11 cellular contexts compared by ENCODE assay signal in genomic region chr22:32469799-32470212, GRCh38. TPM values are rescaled to one million over a fixed set of nuclear protein-coding genes. Genes with fewer than 3 reads are reported as not detected.
A peak's percentile ranks its signal among the peaks of the same experiment; 100 is the strongest.
DNase-seq lines count a peak whose midpoint lies in the region; ATAC-seq, FAIRE-seq and TF ChIP-seq lines count a peak whose summit lies in the region.
"Had no signal": no experiment of that assay in that cellular context is flagged by ENCODE, and none has a peak within 500 bp of the region (broad histone marks: within the 10 kb centered on the region; RNA-seq: fewer than 3 reads in every experiment).

No MANE protein-coding gene starts in this region.

- no peak overlapping the region for H3K4me2 ChIP-seq in keratinocyte (ENCODE audit: control insufficient read depth, extremely low read depth, insufficient read depth, low read depth, low read length)

- peak; percentile 65 for FAIRE-seq in keratinocyte (lab: Jason Lieb, UNC)
- FAIRE-seq: H1 had no signal

- intact Hi-C loops in lower lobe of right lung (cut with DNase I) = no loop called here

- no peak overlapping the region for H3K4me3 ChIP-seq in AG09309 (ENCODE audit: control insufficient read depth, low read depth, low read length)
- H3K4me3 ChIP-seq in keratinocyte (ENCODE audit: control insufficient read depth in 2 of 3, extremely low read depth in 1 of 3, insufficient read depth in 2 of 3, low read depth in 1 of 3, low read length in 3 of 3) = no peak overlapping the region
- H3K4me3 ChIP-seq in lower lobe of right lung = no peak overlapping the region

- no peak for ATAC-seq in stimulated activated naive CD8-positive, alpha-beta T cell treated with anti-CD3 and anti-CD28 coated beads, Interleukin-15, Interleukin-2, amounts not matched to agents 100 U/mL and 50 U/mL, for 24 hours
- ATAC-seq in HG02938 (IDR thresholded peaks at IDR 0.05; ENCODE audit: unreplicated experiment) (no peak), HG03521 (IDR thresholded peaks at IDR 0.05; ENCODE audit: unreplicated experiment) (no peak), lower lobe of right lung (no peak)

- H3K27me3 ChIP-seq in keratinocyte (ENCODE audit: control insufficient read depth, extremely low read depth, insufficient read depth, low read length) = no peaks in the 10 kb centered on the region
- H3K27me3 ChIP-seq in lower lobe of right lung (ENCODE audit: low read depth) = peaks cover 5% of the 10 kb centered on the region

- no peaks in the 10 kb centered on the region for H3K9me1 ChIP-seq in keratinocyte (ENCODE audit: control insufficient read depth, extremely low read depth, insufficient read depth, low read length)

- TF ChIP-seq CTCF in AG09309 (IDR thresholded peaks at IDR 0.05; ENCODE audit: control insufficient read depth, insufficient read depth, low read depth, low read length, missing control alignments) (no peak), keratinocyte (optimal IDR thresholded peaks at IDR 0.05 in 1 of 3, IDR thresholded peaks at IDR 0.05 in 1 of 3, conservative IDR thresholded peaks at IDR 0.05 in 1 of 3; ENCODE audit: extremely low read depth in 1 of 3, insufficient read depth in 2 of 3, low read length in 3 of 3) (no peak), lower lobe of right lung (IDR thresholded peaks at IDR 0.05) (no peak)

- H3K36me3 ChIP-seq in keratinocyte (ENCODE audit: control insufficient read depth in 2 of 2, extremely low read depth in 1 of 2, insufficient read depth in 2 of 2, low read length in 2 of 2) (no peaks in the 10 kb centered on the region), lower lobe of right lung (no peaks in the 10 kb centered on the region)

- no peaks in the 10 kb centered on the region for H3K9me3 ChIP-seq in keratinocyte (ENCODE audit: control insufficient read depth, low read depth, low read length)
- H3K9me3 ChIP-seq in lower lobe of right lung = no peaks in the 10 kb centered on the region

- no peak overlapping the region for H2AFZ ChIP-seq in keratinocyte (ENCODE audit: control insufficient read depth, low read length)

- H4K20me1 ChIP-seq in keratinocyte (ENCODE audit: control insufficient read depth, extremely low read depth, insufficient read depth, low read length) = no peaks in the 10 kb centered on the region

- H3K4me1 ChIP-seq in keratinocyte (ENCODE audit: control insufficient read depth, extremely low read depth, insufficient read depth, low read length) (peaks cover 8% of the 10 kb centered on the region), lower lobe of right lung (peaks cover 12% of the 10 kb centered on the region)

- dilution Hi-C loops in keratinocyte (cut with MboI; ENCODE audit: extremely low pct_ligation_motif_present, low sequenced_read_pairs) = no loop called here

- peaks cover under 1% of the 10 kb centered on the region for H3K79me2 ChIP-seq in keratinocyte (ENCODE audit: control insufficient read depth, insufficient read depth, low read length)

- H3K27ac ChIP-seq in keratinocyte (ENCODE audit: control insufficient read depth, insufficient read depth, low read length) (no peak overlapping the region), lower lobe of right lung (no peak overlapping the region)

- DNase-seq in AG09309 (ENCODE audit: low read depth) (peak; percentile 37), HT1080 (ENCODE audit: low read depth) (peak; percentile 63), amniotic epithelial cell (ENCODE audit: low read depth) (peak; percentile 79), keratinocyte (ENCODE audit: low read depth, low spot score) (no peak), lower lobe of right lung (no peak)
- no peak for DNase-seq in stimulated activated naive CD8-positive, alpha-beta T cell treated with anti-CD3 and anti-CD28 coated beads, Interleukin-15, Interleukin-2, amounts not matched to agents 100 U/mL and 50 U/mL, for 24 hours
- DNase-seq: MM.1S had no signal

- H3K9ac ChIP-seq in keratinocyte (ENCODE audit: control insufficient read depth, extremely low read depth, insufficient read depth, low read length) = no peak overlapping the region

RNA-seq across cellular contexts. Expression of gene FBXO7, which starts 4.8 kb away (rescaled TPM):
- 79.0 and 96.7 TPM in 2 replicates for total RNA-seq in HT1080 (2014; rRNA removed; shearing (Covaris generic))
- polyA plus RNA-seq in HT1080 (2015; cell fraction: cytosol; rRNA removed) = 73.5 and 78.5 TPM in 2 replicates
- polyA plus RNA-seq in HT1080 (2015; cell fraction: nucleus; rRNA removed) = 53.7 and 57.1 TPM in 2 replicates
- 88.7 to 106 TPM (median 101 TPM) in 3 replicates for polyA plus RNA-seq in keratinocyte
- 22.1 TPM for polyA plus RNA-seq in keratinocyte (2011; ENCODE audit: low read depth)
- 90.1 and 135 TPM in 2 replicates for polyA plus RNA-seq in keratinocyte (2011; cell fraction: cytosol; rRNA removed)
- 79.9 and 82.2 TPM in 2 replicates for polyA plus RNA-seq in keratinocyte (2011; cell fraction: nucleus; rRNA removed)
- polyA plus RNA-seq in keratinocyte (2012; ENCODE audit: low replicate concordance) = 49.8 and 57.6 TPM in 2 replicates
- polyA minus RNA-seq in keratinocyte = 71.6 to 104 TPM (median 102 TPM) in 3 replicates
- polyA minus RNA-seq in keratinocyte (2011; cell fraction: cytosol; rRNA and poly(A)+ RNA removed) = 63.9 TPM
- 26.4 and 42.0 TPM in 2 replicates for polyA minus RNA-seq in keratinocyte (2011; cell fraction: nucleus; rRNA and poly(A)+ RNA removed)
- 93.2 TPM for total RNA-seq in lower lobe of right lung

RNA-seq across cellular contexts. Expression of gene BPIFC, which starts 5.6 kb away (rescaled TPM):
- total RNA-seq in HT1080 (2014; rRNA removed; shearing (Covaris generic)) = not detected in 2 replicates
- not detected in 2 replicates for polyA plus RNA-seq in HT1080 (2015; cell fraction: cytosol; rRNA removed)
- polyA plus RNA-seq in HT1080 (2015; cell fraction: nucleus; rRNA removed) = not detected in 2 replicates
- polyA plus RNA-seq in keratinocyte = 0.57 to 1.9 TPM (median 1.3 TPM) in 3 replicates
- polyA plus RNA-seq in keratinocyte (2011; ENCODE audit: low read depth) = 10.0 TPM
- 0.26 and 0.94 TPM in 2 replicates for polyA plus RNA-seq in keratinocyte (2011; cell fraction: cytosol; rRNA removed)
- 2.1 and 2.8 TPM in 2 replicates for polyA plus RNA-seq in keratinocyte (2011; cell fraction: nucleus; rRNA removed)
- 0.48 and 23.0 TPM in 2 replicates for polyA plus RNA-seq in keratinocyte (2012; ENCODE audit: low replicate concordance)
- 0.26 to 0.99 TPM (median 0.61 TPM) in 3 replicates for polyA minus RNA-seq in keratinocyte
- polyA minus RNA-seq in keratinocyte (2011; cell fraction: cytosol; rRNA and poly(A)+ RNA removed) = not detected
- polyA minus RNA-seq in keratinocyte (2011; cell fraction: nucleus; rRNA and poly(A)+ RNA removed) = 1.1 TPM in 2 replicates
- total RNA-seq in lower lobe of right lung = not detected
- total RNA-seq: cerebellum, H1 had no signal
- polyA plus RNA-seq: H1 had no signal

RNA-seq across cellular contexts. Expression of gene RTCB, which starts 57.8 kb away (rescaled TPM):
- 86.6 and 101 TPM in 2 replicates for total RNA-seq in HT1080 (2014; rRNA removed; shearing (Covaris generic))
- 77.3 and 84.6 TPM in 2 replicates for polyA plus RNA-seq in HT1080 (2015; cell fraction: cytosol; rRNA removed)
- 104 and 110 TPM in 2 replicates for polyA plus RNA-seq in HT1080 (2015; cell fraction: nucleus; rRNA removed)
- 117 to 143 TPM (median 122 TPM) in 3 replicates for polyA plus RNA-seq in keratinocyte
- polyA plus RNA-seq in keratinocyte (2011; ENCODE audit: low read depth) = 35.7 TPM
- 90.2 and 104 TPM in 2 replicates for polyA plus RNA-seq in keratinocyte (2011; cell fraction: cytosol; rRNA removed)
- polyA plus RNA-seq in keratinocyte (2011; cell fraction: nucleus; rRNA removed) = 120 and 163 TPM in 2 replicates
- 77.7 and 83.0 TPM in 2 replicates for polyA plus RNA-seq in keratinocyte (2012; ENCODE audit: low replicate concordance)
- polyA minus RNA-seq in keratinocyte = 60.8 to 113 TPM (median 77.1 TPM) in 3 replicates
- polyA minus RNA-seq in keratinocyte (2011; cell fraction: cytosol; rRNA and poly(A)+ RNA removed) = 38.9 TPM
- polyA minus RNA-seq in keratinocyte (2011; cell fraction: nucleus; rRNA and poly(A)+ RNA removed) = 31.8 and 50.7 TPM in 2 replicates
- total RNA-seq in lower lobe of right lung = 58.2 TPM

Comparison
In these comparisons a context has a peak if more than half of its experiments do, and no peak if none do; other contexts are left out.
1. DNase-seq: peak in AG09309 (single experiment), HT1080 (single experiment) and amniotic epithelial cell (single experiment); none in keratinocyte (single experiment), stimulated activated naive CD8-positive, alpha-beta T cell treated with anti-CD3 and anti-CD28 coated beads, Interleukin-15, Interleukin-2, amounts not matched to agents 100 U/mL and 50 U/mL, for 24 hours (single experiment) and lower lobe of right lung (single experiment).